ENCODE assay signal across 1 cellular context in genomic region chr22:20428496-20429253, GRCh38.
TF ChIP-seq lines count a peak whose summit lies in the region.

No MANE protein-coding gene starts in this region.

TF ChIP-seq in HepG2, 621 proteins besides CTCF, POLR2A, EP300 and RAD21:
- TF ChIP-seq, protein P1, sequence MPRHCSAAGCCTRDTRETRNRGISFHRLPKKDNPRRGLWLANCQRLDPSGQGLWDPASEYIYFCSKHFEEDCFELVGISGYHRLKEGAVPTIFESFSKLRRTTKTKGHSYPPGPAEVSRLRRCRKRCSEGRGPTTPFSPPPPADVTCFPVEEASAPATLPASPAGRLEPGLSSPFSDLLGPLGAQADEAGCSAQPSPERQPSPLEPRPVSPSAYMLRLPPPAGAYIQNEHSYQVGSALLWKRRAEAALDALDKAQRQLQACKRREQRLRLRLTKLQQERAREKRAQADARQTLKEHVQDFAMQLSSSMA (CRISPR knock-in tag; IDR thresholded peaks at IDR 0.05) = no peak
- TF ChIP-seq ZNF878 (CRISPR knock-in tag; IDR thresholded peaks at IDR 0.05) (no peak), MLLT10 (CRISPR knock-in tag; IDR thresholded peaks at IDR 0.05) (no peak), ZNF841 (CRISPR knock-in tag; IDR thresholded peaks at IDR 0.05; ENCODE audit: borderline replicate concordance) (no peak), NR2F2 (IDR thresholded peaks at IDR 0.05; ENCODE audit: borderline replicate concordance, low read depth) (no peak), RORA (CRISPR knock-in tag; IDR thresholded peaks at IDR 0.05) (no peak), ZNF891 (CRISPR knock-in tag; IDR thresholded peaks at IDR 0.05) (no peak), PCBP2 (optimal IDR thresholded peaks at IDR 0.05; ENCODE audit: low read depth, low read length, poor library complexity, severe bottlenecking) (no peak), MTERF4 (CRISPR knock-in tag; IDR thresholded peaks at IDR 0.05) (no peak), EEA1 (CRISPR knock-in tag; IDR thresholded peaks at IDR 0.05; ENCODE audit: borderline replicate concordance) (no peak), ARNT (IDR thresholded peaks at IDR 0.05) (no peak), TCF7L2 (IDR thresholded peaks at IDR 0.05; ENCODE audit: low read depth, low read length) (no peak), ZNF331 (CRISPR knock-in tag; IDR thresholded peaks at IDR 0.05) (no peak), ZNF607 (CRISPR knock-in tag; IDR thresholded peaks at IDR 0.05; ENCODE audit: borderline replicate concordance) (no peak), PRPF4 (IDR thresholded peaks at IDR 0.05; ENCODE audit: low read depth, low read length, poor library complexity, severe bottlenecking) (no peak), FOSL1 (CRISPR knock-in tag; IDR thresholded peaks at IDR 0.05; ENCODE audit: borderline replicate concordance) (no peak), ZFP36L1 (CRISPR knock-in tag; IDR thresholded peaks at IDR 0.05) (no peak), HNF4G (IDR thresholded peaks at IDR 0.05; ENCODE audit: borderline replicate concordance, low read depth, low read length) (no peak), HNF4G (CRISPR knock-in tag; IDR thresholded peaks at IDR 0.05; ENCODE audit: borderline replicate concordance, low read depth) (no peak)
- TF ChIP-seq, protein P2, sequence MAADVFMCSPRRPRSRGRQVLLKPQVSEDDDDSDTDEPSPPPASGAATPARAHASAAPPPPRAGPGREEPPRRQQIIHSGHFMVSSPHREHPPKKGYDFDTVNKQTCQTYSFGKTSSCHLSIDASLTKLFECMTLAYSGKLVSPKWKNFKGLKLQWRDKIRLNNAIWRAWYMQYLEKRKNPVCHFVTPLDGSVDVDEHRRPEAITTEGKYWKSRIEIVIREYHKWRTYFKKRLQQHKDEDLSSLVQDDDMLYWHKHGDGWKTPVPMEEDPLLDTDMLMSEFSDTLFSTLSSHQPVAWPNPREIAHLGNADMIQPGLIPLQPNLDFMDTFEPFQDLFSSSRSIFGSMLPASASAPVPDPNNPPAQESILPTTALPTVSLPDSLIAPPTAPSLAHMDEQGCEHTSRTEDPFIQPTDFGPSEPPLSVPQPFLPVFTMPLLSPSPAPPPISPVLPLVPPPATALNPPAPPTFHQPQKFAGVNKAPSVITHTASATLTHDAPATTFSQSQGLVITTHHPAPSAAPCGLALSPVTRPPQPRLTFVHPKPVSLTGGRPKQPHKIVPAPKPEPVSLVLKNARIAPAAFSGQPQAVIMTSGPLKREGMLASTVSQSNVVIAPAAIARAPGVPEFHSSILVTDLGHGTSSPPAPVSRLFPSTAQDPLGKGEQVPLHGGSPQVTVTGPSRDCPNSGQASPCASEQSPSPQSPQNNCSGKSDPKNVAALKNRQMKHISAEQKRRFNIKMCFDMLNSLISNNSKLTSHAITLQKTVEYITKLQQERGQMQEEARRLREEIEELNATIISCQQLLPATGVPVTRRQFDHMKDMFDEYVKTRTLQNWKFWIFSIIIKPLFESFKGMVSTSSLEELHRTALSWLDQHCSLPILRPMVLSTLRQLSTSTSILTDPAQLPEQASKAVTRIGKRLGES (CRISPR knock-in tag; IDR thresholded peaks at IDR 0.05; ENCODE audit: borderline replicate concordance) = no peak
- TF ChIP-seq, protein P3, sequence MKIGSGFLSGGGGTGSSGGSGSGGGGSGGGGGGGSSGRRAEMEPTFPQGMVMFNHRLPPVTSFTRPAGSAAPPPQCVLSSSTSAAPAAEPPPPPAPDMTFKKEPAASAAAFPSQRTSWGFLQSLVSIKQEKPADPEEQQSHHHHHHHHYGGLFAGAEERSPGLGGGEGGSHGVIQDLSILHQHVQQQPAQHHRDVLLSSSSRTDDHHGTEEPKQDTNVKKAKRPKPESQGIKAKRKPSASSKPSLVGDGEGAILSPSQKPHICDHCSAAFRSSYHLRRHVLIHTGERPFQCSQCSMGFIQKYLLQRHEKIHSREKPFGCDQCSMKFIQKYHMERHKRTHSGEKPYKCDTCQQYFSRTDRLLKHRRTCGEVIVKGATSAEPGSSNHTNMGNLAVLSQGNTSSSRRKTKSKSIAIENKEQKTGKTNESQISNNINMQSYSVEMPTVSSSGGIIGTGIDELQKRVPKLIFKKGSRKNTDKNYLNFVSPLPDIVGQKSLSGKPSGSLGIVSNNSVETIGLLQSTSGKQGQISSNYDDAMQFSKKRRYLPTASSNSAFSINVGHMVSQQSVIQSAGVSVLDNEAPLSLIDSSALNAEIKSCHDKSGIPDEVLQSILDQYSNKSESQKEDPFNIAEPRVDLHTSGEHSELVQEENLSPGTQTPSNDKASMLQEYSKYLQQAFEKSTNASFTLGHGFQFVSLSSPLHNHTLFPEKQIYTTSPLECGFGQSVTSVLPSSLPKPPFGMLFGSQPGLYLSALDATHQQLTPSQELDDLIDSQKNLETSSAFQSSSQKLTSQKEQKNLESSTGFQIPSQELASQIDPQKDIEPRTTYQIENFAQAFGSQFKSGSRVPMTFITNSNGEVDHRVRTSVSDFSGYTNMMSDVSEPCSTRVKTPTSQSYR (CRISPR knock-in tag; IDR thresholded peaks at IDR 0.05; ENCODE audit: borderline replicate concordance) = no peak
TF ChIP-seq in HepG2: peak in this region for 0.
